Comparison of ENCODE assay signal across 14 cellular contexts in genomic region chr3:45322616-45323015, GRCh38.
"Had no signal": no experiment of that assay in that cellular context is flagged by ENCODE, and none has a peak within 500 bp of the region (broad histone marks: within the 10 kb centered on the region; RNA-seq: fewer than 3 reads in every experiment).

No MANE protein-coding gene starts in this region.

- H3K4me2 ChIP-seq: SK-N-SH had no signal

- ATAC-seq: Panc1, PC-3 had no signal

- H3K9ac ChIP-seq: SK-N-SH had no signal

- DNase-seq: MV-4-11, NCI-H1048, NCI-H1105, NCI-H1436 treated with DMSO at 0.1 percent for 48 hours, NCI-H1694, NCI-H187 treated with DMSO at 0.1 percent for 48 hours, NCI-H2029 treated with DMSO at 0.1 percent for 48 hours, NCI-H446 treated with DMSO at 0.1 percent for 48 hours, NCI-H510A treated with DMSO at 0.1 percent for 48 hours, PC-3, SK-N-SH had no signal

- H3K27ac ChIP-seq: HL-60, RWPE1 had no signal

- H3K9me3 ChIP-seq: SK-N-SH had no signal
